24 cellular contexts compared by ENCODE assay signal in genomic region chr12:28601659-28602058, GRCh38.
"Had no signal": no experiment of that assay in that cellular context is flagged by ENCODE, and none has a peak within 500 bp of the region (broad histone marks: within the 10 kb centered on the region; RNA-seq: fewer than 3 reads in every experiment).

No MANE protein-coding gene starts in this region.

- H3K4me1 ChIP-seq: Peyer's patch, SJSA1 had no signal

- H3K9me2 ChIP-seq: SK-N-SH had no signal

- H2AFZ ChIP-seq: PC-9 had no signal

- H3K4me1 Mint-ChIP-seq: IgD-negative memory B cell had no signal

- H3K9ac ChIP-seq: SK-N-SH had no signal

- DNase-seq: Karpas-422, KG1, MG63, NCI-H1092, NCI-H1105 treated with DMSO at 0.1 percent for 48 hours, NCI-H1417 treated with DMSO at 0.1 percent for 48 hours, NCI-H146, NCI-H1694 treated with DMSO at 0.1 percent for 48 hours, NCI-H1930, NCI-H2081, NCI-H2107, NCI-H2227 treated with DMSO at 0.1 percent for 48 hours, NCI-H524, NCI-H526 treated with DMSO at 0.1 percent for 48 hours, NCI-H748 treated with DMSO at 0.1 percent for 48 hours, PC-9, Peyer's patch, Right ventricle myocardium superior, RPMI8226, SIG-M5, SK-N-SH had no signal

- H3K36me3 ChIP-seq: MG63, Peyer's patch, SJSA1 had no signal

- H3K27ac Mint-ChIP-seq: IgD-negative memory B cell had no signal

- H3K4me3 ChIP-seq: MG63, PC-9, Peyer's patch, SJSA1 had no signal

- H3K36me3 Mint-ChIP-seq: IgD-negative memory B cell had no signal

- H3K9me3 ChIP-seq: Peyer's patch, SJSA1, SK-N-SH had no signal

- H3K27me3 ChIP-seq: MG63, Peyer's patch, SJSA1 had no signal

- H3K27me3 Mint-ChIP-seq: IgD-negative memory B cell had no signal

- H3K4me2 ChIP-seq: PC-9, SK-N-SH had no signal

- H3K27ac ChIP-seq: HL-60, PC-9, Peyer's patch, SJSA1 had no signal

- H3K4me3 Mint-ChIP-seq: IgD-negative memory B cell had no signal
